In the genomic region with DNA sequence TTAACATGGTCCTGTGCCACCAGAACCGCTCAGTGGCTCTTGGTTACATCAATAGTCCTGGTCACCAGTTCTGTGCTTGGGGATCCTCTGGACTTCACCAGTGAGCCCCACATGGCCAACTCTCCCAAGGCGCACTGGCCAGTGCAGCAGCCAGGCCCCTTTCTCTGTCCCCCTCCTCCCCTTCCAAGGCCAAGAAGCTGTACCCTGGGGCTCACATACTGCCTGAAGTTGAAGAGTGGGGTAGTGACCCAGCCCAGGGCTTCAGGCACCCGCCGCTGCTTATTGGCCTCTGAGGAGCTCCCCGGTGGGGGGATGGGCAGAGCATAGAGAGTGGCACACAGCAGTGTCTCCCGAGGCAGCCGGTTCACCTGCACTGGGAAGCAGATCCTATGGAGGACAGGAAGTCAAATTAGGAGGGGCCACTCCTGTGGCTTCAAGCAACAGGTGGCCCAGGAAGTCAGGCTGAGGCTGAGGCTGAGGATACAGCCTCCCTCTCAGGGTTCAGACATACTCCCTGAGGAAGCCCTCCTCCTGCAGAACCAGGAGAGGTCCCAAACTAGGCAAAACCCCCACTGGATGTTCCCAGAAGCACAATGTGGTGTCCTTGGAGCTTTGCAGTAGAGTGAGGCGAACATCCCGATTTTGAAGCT, we compare ENCODE assay signal across 17 cellular contexts. TPM values are rescaled to one million over a fixed set of nuclear protein-coding genes. Genes with fewer than 3 reads are reported as not detected.
DNase-seq lines count a peak whose midpoint lies in the region; ATAC-seq and TF ChIP-seq lines count a peak whose summit lies in the region.
"Had no signal": no experiment of that assay in that cellular context is flagged by ENCODE, and none has a peak within 500 bp of the region (broad histone marks: within the 10 kb centered on the region; RNA-seq: fewer than 3 reads in every experiment).

No MANE protein-coding gene starts in this region.

- ATAC-seq in Right ventricle myocardium superior (ENCODE audit: poor library complexity), result no peak
- no peak for ATAC-seq in Right ventricle myocardium inferior
- no peak for ATAC-seq in activated T-helper 17 cell treated with anti-CD3 and anti-CD28 coated beads, Interleukin-2, amount 50 U/mL, for 72 hours (replicated peaks)
- ATAC-seq in naive B cell (ENCODE audit: low read depth in 2 of 2), result no peak
- ATAC-seq in HG03439 (IDR thresholded peaks at IDR 0.05; ENCODE audit: unreplicated experiment), result no peak
- no peak for ATAC-seq in GM21576 (IDR thresholded peaks at IDR 0.05; ENCODE audit: unreplicated experiment)

- peaks cover 45% of the 10 kb centered on the region for H3K4me1 Mint-ChIP-seq in activated T-helper 17 cell treated with anti-CD3 and anti-CD28 coated beads, Interleukin-2, amount 50 U/mL, for 72 hours
- H3K4me1 Mint-ChIP-seq in naive B cell, result peaks cover 64 to 91% (median 79%) of the 10 kb centered on the region in 3 donors
- peaks cover 32% of the 10 kb centered on the region for H3K4me1 Mint-ChIP-seq in type B pancreatic cell (ENCODE audit: unreplicated experiment)

- no peaks in the 10 kb centered on the region for H3K9me3 Mint-ChIP-seq in activated T-helper 17 cell treated with anti-CD3 and anti-CD28 coated beads, Interleukin-2, amount 50 U/mL, for 72 hours
- H3K9me3 Mint-ChIP-seq in naive B cell (no peaks in the 10 kb centered on the region), type B pancreatic cell (no peaks in the 10 kb centered on the region)
- H3K9me3 Mint-ChIP-seq: mesothelial cell of epicardium had no signal

- H3K27ac Mint-ChIP-seq in activated T-helper 17 cell treated with anti-CD3 and anti-CD28 coated beads, Interleukin-2, amount 50 U/mL, for 72 hours, result peak overlapping the region; percentile 60
- H3K27ac Mint-ChIP-seq in naive B cell (peak overlapping the region; percentile 60 to 99 (median 94)), type B pancreatic cell (peak overlapping the region; percentile 90)
- H3K27ac Mint-ChIP-seq: mesothelial cell of epicardium had no signal

- peak overlapping the region; percentile 25 for H3K4me3 Mint-ChIP-seq in activated T-helper 17 cell treated with anti-CD3 and anti-CD28 coated beads, Interleukin-2, amount 50 U/mL, for 72 hours
- H3K4me3 Mint-ChIP-seq in naive B cell (peak overlapping the region in 6 of 8 donors; percentile 54 to 81 (median 64)), type B pancreatic cell (no peak overlapping the region)
- H3K4me3 Mint-ChIP-seq: mesothelial cell of epicardium had no signal

- H3K27me3 Mint-ChIP-seq in activated T-helper 17 cell treated with anti-CD3 and anti-CD28 coated beads, Interleukin-2, amount 50 U/mL, for 72 hours, result no peaks in the 10 kb centered on the region
- no peaks in the 10 kb centered on the region for H3K27me3 Mint-ChIP-seq in naive B cell
- no peaks in the 10 kb centered on the region for H3K27me3 Mint-ChIP-seq in type B pancreatic cell

- peak; percentile 42 for DNase-seq in Right ventricle myocardium superior
- DNase-seq in Right ventricle myocardium inferior (ENCODE audit: missing footprints), result no peak
- DNase-seq in naive B cell, result no peak
- no peak for DNase-seq in type B pancreatic cell (ENCODE audit: extremely low spot score, unreplicated experiment)
- no peak for DNase-seq in iPS-NIHi11 (ENCODE audit: low spot score)
- DNase-seq: ACHN; activated CD4-positive, alpha-beta T cell treated with anti-CD3 and anti-CD28 coated beads for 4 hours; activated T-cell treated with anti-CD3 and anti-CD28 coated beads, Interleukin-2, amount 50 U/mL, for 48 hours; cerebellar nuclear complex; DMS153; pancreas; SIG-M5; stimulated activated CD4-positive, alpha-beta T cell treated with anti-CD3 and anti-CD28 coated beads, Interleukin-12 subunit alpha, Interleukin-12 subunit beta, amount 100 ng/mL, for 4 hours had no signal

- no peak for TF ChIP-seq CTCF in type B pancreatic cell (conservative IDR thresholded peaks at IDR 0.05)

- intact Hi-C loops in Right ventricle myocardium superior (cut with DNase I) (no loop called here), Right ventricle myocardium inferior (cut with DNase I) (loop anchor here (2.0 kb wide), 1 partner anchor 17 kb away; no protein-coding TSS in a partner anchor)

- H3K36me3 Mint-ChIP-seq in activated T-helper 17 cell treated with anti-CD3 and anti-CD28 coated beads, Interleukin-2, amount 50 U/mL, for 72 hours (ENCODE audit: low read depth), result peaks cover 75% of the 10 kb centered on the region
- H3K36me3 Mint-ChIP-seq in naive B cell (peaks cover 31 to 47% of the 10 kb centered on the region in 2 donors), type B pancreatic cell (peaks cover 38% of the 10 kb centered on the region)

RNA-seq across cellular contexts. Expression of gene PPP1R15B, which starts 38.1 kb away (rescaled TPM):
- total RNA-seq in Right ventricle myocardium superior (19.7 TPM), Right ventricle myocardium inferior (21.0 TPM), type B pancreatic cell (ENCODE audit: low replicate concordance) (43.3 and 48.9 TPM in 2 replicates)
- total RNA-seq in activated T-helper 17 cell treated with anti-CD3 and anti-CD28 coated beads, Interleukin-2, amount 50 U/mL, for 72 hours, result 10 to 100 TPM; 63.9 to 71.6 TPM
- 10 to 100 TPM; 18.5 to 39.0 (median 33.0) TPM for polyA plus RNA-seq in naive B cell (ENCODE audit: low read depth in 6 of 6)

RNA-seq across cellular contexts. Expression of gene PIK3C2B, which starts 44.8 kb away (rescaled TPM):
- 17.7 TPM for total RNA-seq in Right ventricle myocardium superior
- total RNA-seq in Right ventricle myocardium inferior, result 22.7 TPM
- 10 to 100 TPM; 31.0 to 67.6 TPM for total RNA-seq in activated T-helper 17 cell treated with anti-CD3 and anti-CD28 coated beads, Interleukin-2, amount 50 U/mL, for 72 hours
- 10 to 100 TPM in 3 of 6 donors, 1 to 10 TPM in 2, not detected in 1; 8.5 to 16.9 (median 10.6) TPM for polyA plus RNA-seq in naive B cell (ENCODE audit: low read depth in 6 of 6)
- total RNA-seq in type B pancreatic cell (ENCODE audit: low replicate concordance), result 55.1 and 77.5 TPM in 2 replicates
